In genomic region chr11:575324-575995, GRCh38 we compare ENCODE assay signal across 1 cellular context.
TF ChIP-seq lines count a peak whose summit lies in the region.

No MANE protein-coding gene starts in this region.

TF ChIP-seq in IMR-90, 13 proteins besides CTCF, POLR2A, EP300 and RAD21 (continued from another document):
- TF ChIP-seq NFE2L2 (IDR thresholded peaks at IDR 0.05; ENCODE audit: low read depth, low read length) = no peak
- TF ChIP-seq ELK1 (IDR thresholded peaks at IDR 0.05; ENCODE audit: borderline replicate concordance, low read depth, low read length) = no peak
- 0 out of 2 replicates have a peak, but pooled peaks have one; percentile 31 for TF ChIP-seq MXI1 (IDR thresholded peaks at IDR 0.05; ENCODE audit: borderline replicate concordance, low read depth, low read length)
- TF ChIP-seq SMC3 (IDR thresholded peaks at IDR 0.05; ENCODE audit: low read depth, low read length) = no peak
- TF ChIP-seq FOS (IDR thresholded peaks at IDR 0.05; ENCODE audit: low read depth, low read length) = no peak
- TF ChIP-seq MAZ (IDR thresholded peaks at IDR 0.05; ENCODE audit: borderline replicate concordance, low read depth, low read length) = peak; percentile 46; the same call in 1 of the 2 replicates
